30 cellular contexts compared by ENCODE assay signal in the genomic region with DNA sequence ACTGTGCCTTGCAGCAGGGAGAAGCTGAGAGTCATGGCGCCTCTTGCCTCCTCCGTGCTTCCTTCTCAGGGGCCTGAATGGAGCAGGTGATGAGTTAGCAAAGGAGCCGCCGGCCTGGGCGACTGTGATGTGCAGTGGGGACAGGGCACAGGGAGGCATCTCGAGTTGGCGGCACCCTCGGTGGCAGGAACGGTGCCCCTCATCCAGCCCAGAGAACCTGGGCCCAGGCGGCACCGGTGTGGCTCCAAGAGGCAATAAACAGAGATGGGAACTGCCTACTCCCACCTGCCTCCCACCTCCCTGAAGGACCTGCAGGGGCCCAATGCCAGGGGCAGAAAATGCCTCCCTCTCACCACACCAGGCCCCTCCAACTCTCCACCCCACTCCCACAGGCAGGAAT.
"Had no signal": no experiment of that assay in that cellular context is flagged by ENCODE, and none has a peak within 500 bp of the region (broad histone marks: within the 10 kb centered on the region; RNA-seq: fewer than 3 reads in every experiment).

No MANE protein-coding gene starts in this region.

- H3K4me3 ChIP-seq: left lung, lower lobe of right lung, pancreas, prostate gland, skin epidermis, stomach, thoracic aorta, tibial artery, uterus had no signal

- H3K27ac ChIP-seq: left lung, lower lobe of right lung, pancreas, prostate gland, skin epidermis, stomach, thoracic aorta, tibial artery, uterus had no signal

- H3K9me3 ChIP-seq: lower lobe of right lung, pancreas, prostate gland, thoracic aorta, uterus had no signal

- H3K36me3 ChIP-seq: left lung, lower lobe of right lung, pancreas, prostate gland, thoracic aorta, uterus had no signal

- DNase-seq: hypothalamus; immature natural killer cell; kidney; left colon; left lung; lower lobe of right lung; mammary epithelial cell; mesendoderm; naive B cell; natural killer cell; nephron progenitor cell; nucleus accumbens; posterior cingulate gyrus; retina; stimulated activated CD4-positive, alpha-beta T cell treated with anti-CD3 and anti-CD28 coated beads, Interleukin-12 subunit alpha, Interleukin-12 subunit beta, amount 100 ng/mL, for 4 hours; stimulated activated CD4-positive, alpha-beta T cell treated with anti-CD3 and anti-CD28 coated beads, Interleukin-15, amount 100 ng/mL, for 24 hours; stimulated activated CD4-positive, alpha-beta T cell treated with anti-CD3 and anti-CD28 coated beads, Interleukin-2, amount 100 ng/mL, for 24 hours; stimulated activated CD4-positive, alpha-beta T cell treated with anti-CD3 and anti-CD28 coated beads, Interleukin-4, amount 100 ng/mL, for 1 hour; stimulated activated naive B cell treated with anti-CD40 and anti-IgM and Interleukin-4, amounts not matched to agents 10 μg/mL and 1 μg/mL and 100 μg/mL, for 72 hours; stimulated activated naive CD8-positive, alpha-beta T cell treated with anti-CD3 and anti-CD28 coated beads, Interleukin-15, Interleukin-2, amounts not matched to agents 100 U/mL and 50 U/mL, for 24 hours; stomach; tibial artery; trophoblast cell; uterus had no signal

- ATAC-seq: left colon; left lung; lower lobe of right lung; natural killer cell; pancreas; right cardiac atrium; sciatic nerve; stimulated activated naive B cell treated with anti-CD40 and anti-IgM and Interleukin-4, amounts not matched to agents 10 μg/mL and 1 μg/mL and 100 μg/mL, for 72 hours; stimulated activated naive CD8-positive, alpha-beta T cell treated with anti-CD3 and anti-CD28 coated beads, Interleukin-15, Interleukin-2, amounts not matched to agents 100 U/mL and 50 U/mL, for 24 hours had no signal

- H3K4me1 ChIP-seq: pancreas, prostate gland, uterus had no signal

- H3K27me3 ChIP-seq: left lung, pancreas, stomach, tibial artery, uterus had no signal
